ENCODE assay signal across 14 cellular contexts in genomic region chr5:156597276-156597675, GRCh38.
DNase-seq lines count a peak whose midpoint lies in the region; ATAC-seq and TF ChIP-seq lines count a peak whose summit lies in the region.
"Had no signal": no experiment of that assay in that cellular context is flagged by ENCODE, and none has a peak within 500 bp of the region (broad histone marks: within the 10 kb centered on the region; RNA-seq: fewer than 3 reads in every experiment).

No MANE protein-coding gene starts in this region.

- peaks cover 4 to 16% of the 10 kb centered on the region in 2 donors for H3K9me3 ChIP-seq in right atrium auricular region
- H3K9me3 ChIP-seq in heart right ventricle: peaks cover 0 to 19% (median 14%) of the 10 kb centered on the region in 11 donors
- peaks cover 0 to 12% (median 12%) of the 10 kb centered on the region in 4 donors for H3K9me3 ChIP-seq in esophagus muscularis mucosa
- peaks cover 0 to 15% (median 0%) of the 10 kb centered on the region in 3 donors for H3K9me3 ChIP-seq in gastroesophageal sphincter
- H3K9me3 ChIP-seq in CD4-positive, alpha-beta T cell (ENCODE audit: control insufficient read depth, low read length): peaks cover 11% of the 10 kb centered on the region

- TF ChIP-seq EP300 in esophagus muscularis mucosa (IDR thresholded peaks at IDR 0.05) (no peak), gastroesophageal sphincter (IDR thresholded peaks at IDR 0.05) (no peak)

- H3K4me3 ChIP-seq in right atrium auricular region (no peak overlapping the region), heart right ventricle (no peak overlapping the region), esophagus muscularis mucosa (no peak overlapping the region), gastroesophageal sphincter (no peak overlapping the region)
- H3K4me3 ChIP-seq: GM23338 had no signal

- intact Hi-C loops in heart right ventricle (cut with DNase I) (loop anchor here in 2 of 10 donors (5.0 to 10.0 kb wide), 2 partner anchors 88 to 90 kb away; no protein-coding TSS in a partner anchor), esophagus muscularis mucosa (cut with DNase I) (loop anchor here (5.0 kb wide), 1 partner anchor 45 kb away; no protein-coding TSS in a partner anchor)
- intact Hi-C loops in CD4-positive, alpha-beta T cell (cut with DNase I, micrococcal nuclease): no loop called here

- peaks cover 21% of the 10 kb centered on the region for H3K27me3 Mint-ChIP-seq in CD4-positive, alpha-beta T cell

- POLR2A ChIA-PET in CD4-positive, alpha-beta T cell (lab: Charles Lee): no interaction called here

- H3K27me3 ChIP-seq in right atrium auricular region (no peaks in the 10 kb centered on the region), heart right ventricle (no peaks in the 10 kb centered on the region), esophagus muscularis mucosa (no peaks in the 10 kb centered on the region), gastroesophageal sphincter (no peaks in the 10 kb centered on the region)
- peaks cover 2% of the 10 kb centered on the region for H3K27me3 ChIP-seq in CD4-positive, alpha-beta T cell (ENCODE audit: control insufficient read depth, insufficient read depth, low read length)

- H3K4me3 Mint-ChIP-seq in CD4-positive, alpha-beta T cell: no peak overlapping the region
- H3K4me3 Mint-ChIP-seq: CD8-positive, alpha-beta T cell; GM23338; H9 had no signal

- no peak for ATAC-seq in heart right ventricle
- no peak for ATAC-seq in gastroesophageal sphincter
- ATAC-seq in GM18520 (IDR thresholded peaks at IDR 0.05; ENCODE audit: unreplicated experiment): no peak
- ATAC-seq in CD4-positive, alpha-beta T cell (ENCODE audit: poor library complexity): no peak
- ATAC-seq: CD8-positive, alpha-beta T cell; GM23338; HCT116 had no signal

- H3K36me3 ChIP-seq in right atrium auricular region (peaks cover 7% of the 10 kb centered on the region), heart right ventricle (peaks cover 0 to 6% (median 0%) of the 10 kb centered on the region in 9 donors), esophagus muscularis mucosa (no peaks in the 10 kb centered on the region), gastroesophageal sphincter (no peaks in the 10 kb centered on the region)

- H3K4me1 Mint-ChIP-seq in CD4-positive, alpha-beta T cell (ENCODE audit: low read depth): no peaks in the 10 kb centered on the region
- H3K4me1 Mint-ChIP-seq: GM23338, H9 had no signal

- TF ChIP-seq CTCF in right atrium auricular region (IDR thresholded peaks at IDR 0.05) (no peak), heart right ventricle (IDR thresholded peaks at IDR 0.05) (no peak), esophagus muscularis mucosa (IDR thresholded peaks at IDR 0.05) (no peak), gastroesophageal sphincter (IDR thresholded peaks at IDR 0.05) (no peak)
- no peak for TF ChIP-seq CTCF in CD4-positive, alpha-beta T cell (IDR thresholded peaks at IDR 0.05)

- H3K27ac ChIP-seq in right atrium auricular region (peak overlapping the region; percentile 14 to 92), heart right ventricle (peak overlapping the region in 4 of 10 donors; percentile 77 to 87 (median 83)), esophagus muscularis mucosa (replicated peaks in 1 of 4) (peak overlapping the region; percentile 78 to 89 (median 81)), gastroesophageal sphincter (peak overlapping the region; percentile 38 to 99 (median 84))
- H3K27ac ChIP-seq in CD4-positive, alpha-beta T cell (ENCODE audit: low read depth, low read length): no peak overlapping the region

- H3K4me1 ChIP-seq in right atrium auricular region: peaks cover 0 to 38% of the 10 kb centered on the region in 2 donors
- H3K4me1 ChIP-seq in heart right ventricle: peaks cover 0 to 38% (median 8%) of the 10 kb centered on the region in 9 donors
- peaks cover 3 to 36% (median 23%) of the 10 kb centered on the region in 4 donors for H3K4me1 ChIP-seq in esophagus muscularis mucosa
- peaks cover 3 to 16% (median 8%) of the 10 kb centered on the region in 3 donors for H3K4me1 ChIP-seq in gastroesophageal sphincter
- H3K4me1 ChIP-seq: Caco-2 had no signal

- no peak for TF ChIP-seq POLR2A in esophagus muscularis mucosa (IDR thresholded peaks at IDR 0.05; ENCODE audit: low read depth)
- TF ChIP-seq POLR2A in gastroesophageal sphincter (IDR thresholded peaks at IDR 0.05): no peak

- no peak overlapping the region for H3K27ac Mint-ChIP-seq in CD4-positive, alpha-beta T cell
- H3K27ac Mint-ChIP-seq: CD8-positive, alpha-beta T cell; GM23338; H9 had no signal

- CTCF ChIA-PET in CD4-positive, alpha-beta T cell (lab: Charles Lee): no interaction called here

- peaks cover 8% of the 10 kb centered on the region for H3K9me3 Mint-ChIP-seq in CD4-positive, alpha-beta T cell

- 72 to 84% methylated on average over 3 of the region's 3 CpGs for WGBS in heart right ventricle, 2 donors
- WGBS in esophagus muscularis mucosa: 96% methylated on average over 3 of the region's 3 CpGs
- 76 to 85% methylated on average over 3 of the region's 3 CpGs for WGBS in gastroesophageal sphincter (ENCODE audit: low coverage in 1 of 2), 2 donors

- DNase-seq in right atrium auricular region (ENCODE audit: low spot score): no peak
- no peak for DNase-seq in heart right ventricle
- no peak for DNase-seq in esophagus muscularis mucosa (ENCODE audit: extremely low spot score)
- no peak for DNase-seq in CD4-positive, alpha-beta T cell
- DNase-seq: C1 segment of cervical spinal cord; Caco-2; CD8-positive, alpha-beta T cell; DMS153; DND-41; H9 had no signal

- H3K36me3 Mint-ChIP-seq in CD4-positive, alpha-beta T cell (ENCODE audit: low read depth): no peaks in the 10 kb centered on the region
- H3K36me3 Mint-ChIP-seq: CD8-positive, alpha-beta T cell had no signal
